In the genomic region with DNA sequence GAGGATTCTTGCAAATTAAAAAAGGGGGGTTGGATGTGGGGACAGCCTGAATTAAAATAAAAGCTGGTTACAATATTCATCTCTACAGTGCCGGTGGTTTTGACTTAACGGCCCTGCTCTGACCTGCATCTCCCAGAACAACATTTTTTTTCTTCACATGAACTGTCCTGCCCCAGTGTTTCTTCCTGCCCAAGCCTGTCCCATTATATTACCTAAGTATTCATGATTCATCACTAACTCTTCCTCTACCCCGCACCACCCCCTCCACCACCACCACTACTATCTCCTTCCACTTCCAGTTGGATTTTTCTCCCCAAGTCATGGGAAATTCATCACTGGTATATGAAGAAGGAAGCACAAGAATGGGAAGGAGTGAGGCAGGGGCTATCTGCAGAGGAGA, we compare ENCODE assay signal across 19 cellular contexts.
DNase-seq lines count a peak whose midpoint lies in the region; ATAC-seq and TF ChIP-seq lines count a peak whose summit lies in the region.
"Had no signal": no experiment of that assay in that cellular context is flagged by ENCODE, and none has a peak within 500 bp of the region (broad histone marks: within the 10 kb centered on the region; RNA-seq: fewer than 3 reads in every experiment).

No MANE protein-coding gene starts in this region.

- TF ChIP-seq CTCF in RWPE2 (IDR thresholded peaks at IDR 0.05; ENCODE audit: poor library complexity, severe bottlenecking) (no peak), HFFc6 (IDR thresholded peaks at IDR 0.05) (no peak)

- no peaks in the 10 kb centered on the region for H3K4me1 Mint-ChIP-seq in stimulated activated memory B cell treated with anti-CD40 and anti-IgM and Interleukin-4, amounts not matched to agents 10 μg/mL and 1 μg/mL and 100 μg/mL, for 72 hours
- H3K4me1 Mint-ChIP-seq in HFFc6 (ENCODE audit: low read depth): peaks cover 7% of the 10 kb centered on the region
- H3K4me1 Mint-ChIP-seq: B cell, H9 had no signal

- DNase-seq in HT1080 (ENCODE audit: low read depth) (peak; percentile 24), RWPE2 (ENCODE audit: low spot score) (peak; percentile 60), HFFc6 (no peak)
- no peak for DNase-seq in activated naive CD4-positive, alpha-beta T cell treated with anti-CD3 and anti-CD28 coated beads, Interleukin-2, amount 50 U/mL, for 72 hours (ENCODE audit: low spot score in 2 of 2)
- DNase-seq: C1 segment of cervical spinal cord; Calu3; CD4-positive, alpha-beta T cell; DMS153; DMS79 treated with DMSO at 0.1 percent for 48 hours; EL; GDM1; GOT3; H9; IMR-90 had no signal

- no peaks in the 10 kb centered on the region for H3K27me3 Mint-ChIP-seq in stimulated activated memory B cell treated with anti-CD40 and anti-IgM and Interleukin-4, amounts not matched to agents 10 μg/mL and 1 μg/mL and 100 μg/mL, for 72 hours
- peaks cover 15% of the 10 kb centered on the region; the same call in 1 of the 2 replicates for H3K27me3 Mint-ChIP-seq in HFFc6 (ENCODE audit: insufficient read depth)
- H3K27me3 Mint-ChIP-seq: CD4-positive, alpha-beta T cell had no signal

- peak; percentile 93 for ATAC-seq in RWPE2 (ENCODE audit: low read depth)
- ATAC-seq in esophagus mucosa: peak; percentile 90
- ATAC-seq in stimulated activated memory B cell treated with anti-CD40 and anti-IgM and Interleukin-4, amounts not matched to agents 10 μg/mL and 1 μg/mL and 100 μg/mL, for 72 hours: peak; percentile 11
- ATAC-seq in HG02678 (IDR thresholded peaks at IDR 0.05; ENCODE audit: unreplicated experiment): no peak
- ATAC-seq in activated naive CD4-positive, alpha-beta T cell treated with anti-CD3 and anti-CD28 coated beads, Interleukin-2, amount 50 U/mL, for 72 hours: no peak

- H3K4me1 ChIP-seq in RWPE2 (ENCODE audit: insufficient read depth, poor library complexity, severe bottlenecking): peaks cover 16% of the 10 kb centered on the region

- H3K27ac Mint-ChIP-seq in stimulated activated memory B cell treated with anti-CD40 and anti-IgM and Interleukin-4, amounts not matched to agents 10 μg/mL and 1 μg/mL and 100 μg/mL, for 72 hours: no peak overlapping the region
- H3K27ac Mint-ChIP-seq in activated naive CD4-positive, alpha-beta T cell treated with anti-CD3 and anti-CD28 coated beads, Interleukin-2, amount 50 U/mL, for 72 hours: no peak overlapping the region
- no peak overlapping the region for H3K27ac Mint-ChIP-seq in HFFc6
- H3K27ac Mint-ChIP-seq: B cell; CD4-positive, alpha-beta T cell; H9 had no signal

- no peaks in the 10 kb centered on the region for H3K9me3 ChIP-seq in RWPE2 (ENCODE audit: severe bottlenecking)

- H3K36me3 Mint-ChIP-seq in stimulated activated memory B cell treated with anti-CD40 and anti-IgM and Interleukin-4, amounts not matched to agents 10 μg/mL and 1 μg/mL and 100 μg/mL, for 72 hours: no peaks in the 10 kb centered on the region
- no peaks in the 10 kb centered on the region for H3K36me3 Mint-ChIP-seq in activated naive CD4-positive, alpha-beta T cell treated with anti-CD3 and anti-CD28 coated beads, Interleukin-2, amount 50 U/mL, for 72 hours
- H3K36me3 Mint-ChIP-seq in HFFc6 (ENCODE audit: low read depth): no peaks in the 10 kb centered on the region

- no peaks in the 10 kb centered on the region for H3K36me3 ChIP-seq in RWPE2 (ENCODE audit: low read depth)

- peak overlapping the region; percentile 23 for H3K27ac ChIP-seq in RWPE2 (ENCODE audit: poor library complexity, severe bottlenecking)
- H3K27ac ChIP-seq: HL-60 had no signal

- H3K4me3 ChIP-seq in RWPE2 (ENCODE audit: severe bottlenecking): no peak overlapping the region

- no peaks in the 10 kb centered on the region for H3K9me3 Mint-ChIP-seq in stimulated activated memory B cell treated with anti-CD40 and anti-IgM and Interleukin-4, amounts not matched to agents 10 μg/mL and 1 μg/mL and 100 μg/mL, for 72 hours
- no peaks in the 10 kb centered on the region for H3K9me3 Mint-ChIP-seq in activated naive CD4-positive, alpha-beta T cell treated with anti-CD3 and anti-CD28 coated beads, Interleukin-2, amount 50 U/mL, for 72 hours
- no peaks in the 10 kb centered on the region for H3K9me3 Mint-ChIP-seq in HFFc6
- H3K9me3 Mint-ChIP-seq: CD4-positive, alpha-beta T cell; H9 had no signal

- no peak overlapping the region for H3K4me3 Mint-ChIP-seq in stimulated activated memory B cell treated with anti-CD40 and anti-IgM and Interleukin-4, amounts not matched to agents 10 μg/mL and 1 μg/mL and 100 μg/mL, for 72 hours
- H3K4me3 Mint-ChIP-seq in HFFc6: no peak overlapping the region
- H3K4me3 Mint-ChIP-seq: B cell; CD4-positive, alpha-beta T cell; H9 had no signal

- H3K27me3 ChIP-seq in RWPE2 (ENCODE audit: insufficient read depth, poor library complexity, severe bottlenecking): no peaks in the 10 kb centered on the region

Comparison
In these comparisons a context has a peak if more than half of its experiments do, and no peak if none do; other contexts are left out.
1. DNase-seq: peak in HT1080 (single experiment) and RWPE2 (single experiment); none in activated naive CD4-positive, alpha-beta T cell treated with anti-CD3 and anti-CD28 coated beads, Interleukin-2, amount 50 U/mL, for 72 hours (0 of 2) and HFFc6 (single experiment).
2. ATAC-seq: peak in RWPE2 (single experiment), esophagus mucosa (single experiment) and stimulated activated memory B cell treated with anti-CD40 and anti-IgM and Interleukin-4, amounts not matched to agents 10 μg/mL and 1 μg/mL and 100 μg/mL, for 72 hours (single experiment); none in HG02678 (single experiment) and activated naive CD4-positive, alpha-beta T cell treated with anti-CD3 and anti-CD28 coated beads, Interleukin-2, amount 50 U/mL, for 72 hours (0 of 2).